In genomic region chr11:93738647-93739081, GRCh38 we compare ENCODE assay signal across 10 cellular contexts. TPM values are rescaled to one million over a fixed set of nuclear protein-coding genes. Genes with fewer than 3 reads are reported as not detected.
A peak's percentile ranks its signal among the peaks of the same experiment; 100 is the strongest.
DNase-seq lines count a peak whose midpoint lies in the region; ATAC-seq and TF ChIP-seq lines count a peak whose summit lies in the region.
"Had no signal": no experiment of that assay in that cellular context is flagged by ENCODE, and none has a peak within 500 bp of the region (broad histone marks: within the 10 kb centered on the region; RNA-seq: fewer than 3 reads in every experiment).

No MANE protein-coding gene starts in this region.

- intact Hi-C loops in aorta (cut with DNase I), result no loop called here

- ATAC-seq in aorta (ENCODE audit: low FRiP score), result no peak

- peak; percentile 14 for DNase-seq in DMS 273 (lab: John Stamatoyannopoulos, UW; ENCODE audit: unreplicated experiment)
- no peak for DNase-seq in DMS 273 treated with DMSO at 0.1 percent for 48 hours (lab: John Stamatoyannopoulos, UW)
- DNase-seq in epithelial cell of esophagus (ENCODE audit: low read depth), result peak; percentile 29
- no peak for DNase-seq in skeletal muscle cell (ENCODE audit: low read depth)
- no peak for DNase-seq in aorta
- no peak for DNase-seq in stimulated activated CD4-positive, alpha-beta T cell treated with anti-CD3 and anti-CD28 coated beads, Interleukin-4, amount 100 ng/mL, for 1 hour
- no peak for DNase-seq in DMS153 treated with DMSO at 0.1 percent for 48 hours (lab: John Stamatoyannopoulos, UW; ENCODE audit: unreplicated experiment)
- DNase-seq: 8988T, H7 had no signal

- H3K4me3 ChIP-seq in SU-DHL-6 (ENCODE audit: insufficient read depth, low read length, poor library complexity, severe bottlenecking) (peak overlapping the region; percentile 98), epithelial cell of esophagus (ENCODE audit: low read length) (peak overlapping the region; percentile 85), skeletal muscle cell (ENCODE audit: low read depth, low read length) (peak overlapping the region; percentile 93), aorta (ENCODE audit: low read length in 2 of 2) (no peak overlapping the region)

- TF ChIP-seq CTCF in SU-DHL-6 (IDR thresholded peaks at IDR 0.05; ENCODE audit: insufficient read depth, low read length, poor library complexity, severe bottlenecking), result no peak
- no peak for TF ChIP-seq CTCF in epithelial cell of esophagus (IDR thresholded peaks at IDR 0.05; ENCODE audit: insufficient read depth, low read depth, low read length, missing control alignments)

- no peaks in the 10 kb centered on the region for H3K9me3 ChIP-seq in SU-DHL-6 (ENCODE audit: insufficient read depth, low read length)
- no peaks in the 10 kb centered on the region for H3K9me3 ChIP-seq in aorta (ENCODE audit: control insufficient read depth, low read length)

- peak overlapping the region; percentile 97 for H3K4me2 ChIP-seq in SU-DHL-6 (ENCODE audit: low read depth, low read length, poor library complexity, severe bottlenecking)

- no peaks in the 10 kb centered on the region for H3K9me2 ChIP-seq in SU-DHL-6 (replicated peaks; ENCODE audit: insufficient read depth, low read length)

- peaks cover 71% of the 10 kb centered on the region for H3F3A ChIP-seq in SU-DHL-6 (ENCODE audit: insufficient read depth)

- WGBS in aorta, 2 donors, result 40 to 49% methylated on average over 6 of the region's 6 CpGs

- H3K79me2 ChIP-seq in SU-DHL-6 (ENCODE audit: insufficient read depth, low read length), result peaks cover 83% of the 10 kb centered on the region

- no peaks in the 10 kb centered on the region for H3K4me1 ChIP-seq in aorta (ENCODE audit: control insufficient read depth in 1 of 2, insufficient read depth in 2 of 2, low read length in 2 of 2)

- peaks cover 61% of the 10 kb centered on the region for H4K20me1 ChIP-seq in SU-DHL-6 (ENCODE audit: low read depth, low read length)

- no peak overlapping the region for H2AFZ ChIP-seq in SU-DHL-6 (ENCODE audit: low read depth, low read length, severe bottlenecking)

- H3K27ac ChIP-seq in SU-DHL-6 (ENCODE audit: low read depth, low read length) (peak overlapping the region; percentile 88), aorta (ENCODE audit: low read depth in 1 of 2, low read length in 2 of 2) (peak overlapping the region in 1 of 2 donors; percentile 33)

- H3K36me3 ChIP-seq in SU-DHL-6 (ENCODE audit: low read length) (peaks cover 70% of the 10 kb centered on the region), aorta (ENCODE audit: control insufficient read depth in 1 of 2, insufficient read depth in 2 of 2, low read length in 1 of 2) (peaks cover 0 to 2% of the 10 kb centered on the region in 2 donors)

- peak overlapping the region; percentile 100 for H3K9ac ChIP-seq in SU-DHL-6 (ENCODE audit: low read length)

- H3K27me3 ChIP-seq in SU-DHL-6 (ENCODE audit: low read length), result no peaks in the 10 kb centered on the region
- H3K27me3 ChIP-seq in aorta (ENCODE audit: control insufficient read depth in 1 of 2, insufficient read depth in 2 of 2, low read length in 1 of 2), result no peaks in the 10 kb centered on the region

RNA-seq across cellular contexts. Expression of gene TAF1D, which starts 2.6 kb away (rescaled TPM):
- 100 to 1,000 TPM; 110 to 111 TPM for total RNA-seq in aorta
- polyA plus RNA-seq in aorta, result 100 to 1,000 TPM; 121 to 152 TPM

RNA-seq across cellular contexts. Expression of gene C11orf54, which starts 2.8 kb away (rescaled TPM):
- total RNA-seq in aorta, result 10 to 100 TPM; 26.3 to 31.2 TPM
- 10 to 100 TPM; 23.1 to 31.2 TPM for polyA plus RNA-seq in aorta

RNA-seq across cellular contexts. Expression of gene MED17, which starts 45.4 kb away (rescaled TPM):
- 10 to 100 TPM; 30.9 to 33.1 TPM for total RNA-seq in aorta
- polyA plus RNA-seq in aorta, result 10 to 100 TPM in 1 of 2 donors, 1 to 10 TPM in 1; 8.9 to 12.5 TPM

Comparison
In these comparisons a context has a peak if more than half of its experiments do, and no peak if none do; other contexts are left out.
1. DNase-seq: peak in DMS 273 (single experiment) and epithelial cell of esophagus (single experiment); none in DMS 273 treated with DMSO at 0.1 percent for 48 hours (single experiment), skeletal muscle cell (single experiment), aorta (0 of 2), stimulated activated CD4-positive, alpha-beta T cell treated with anti-CD3 and anti-CD28 coated beads, Interleukin-4, amount 100 ng/mL, for 1 hour (single experiment) and DMS153 treated with DMSO at 0.1 percent for 48 hours (single experiment).
2. H3K4me3 ChIP-seq: peak in SU-DHL-6 (single experiment), epithelial cell of esophagus (single experiment) and skeletal muscle cell (single experiment); none in aorta (0 of 2).